8 cellular contexts compared by ENCODE assay signal in genomic region chr9:114153761-114154596, GRCh38. TPM values are rescaled to one million over a fixed set of nuclear protein-coding genes. Genes with fewer than 3 reads are reported as not detected.
DNase-seq lines count a peak whose midpoint lies in the region; ATAC-seq and TF ChIP-seq lines count a peak whose summit lies in the region.

No MANE protein-coding gene starts in this region.

- no peak for DNase-seq in activated CD8-positive, alpha-beta memory T cell treated with anti-CD3 and anti-CD28 coated beads, Interleukin-2, amount 10 ng/mL, durations not matched to agents 7 days and 5 days
- no peak for DNase-seq in activated CD8-positive, alpha-beta memory T cell treated with anti-CD3 and anti-CD28 coated beads for 24 hours
- DNase-seq in activated naive CD8-positive, alpha-beta T cell treated with anti-CD3 and anti-CD28 coated beads, Interleukin-2, amount 10 ng/mL, durations not matched to agents 7 days and 5 days: peak; percentile 34
- DNase-seq in islet precursor cell: peak; percentile 87
- no peak for DNase-seq in type B pancreatic cell (ENCODE audit: extremely low spot score, unreplicated experiment)
- DNase-seq in ureter (ENCODE audit: low spot score): no peak
- no peak for DNase-seq in omental fat pad (ENCODE audit: low spot score)

- no peaks in the 10 kb centered on the region for H3K9me3 Mint-ChIP-seq in activated CD8-positive, alpha-beta memory T cell treated with anti-CD3 and anti-CD28 coated beads, Interleukin-2, amount 10 ng/mL, durations not matched to agents 7 days and 5 days (ENCODE audit: low read depth)
- no peaks in the 10 kb centered on the region for H3K9me3 Mint-ChIP-seq in activated naive CD8-positive, alpha-beta T cell treated with anti-CD3 and anti-CD28 coated beads, Interleukin-2, amount 10 ng/mL, durations not matched to agents 7 days and 5 days
- no peaks in the 10 kb centered on the region for H3K9me3 Mint-ChIP-seq in type B pancreatic cell

- H3K4me1 Mint-ChIP-seq in activated CD8-positive, alpha-beta memory T cell treated with anti-CD3 and anti-CD28 coated beads, Interleukin-2, amount 10 ng/mL, durations not matched to agents 7 days and 5 days: peaks cover 8% of the 10 kb centered on the region
- H3K4me1 Mint-ChIP-seq in activated naive CD8-positive, alpha-beta T cell treated with anti-CD3 and anti-CD28 coated beads, Interleukin-2, amount 10 ng/mL, durations not matched to agents 7 days and 5 days: peaks cover 11% of the 10 kb centered on the region
- H3K4me1 Mint-ChIP-seq in type B pancreatic cell (ENCODE audit: unreplicated experiment): peaks cover 31% of the 10 kb centered on the region

- peaks cover 58% of the 10 kb centered on the region for H3K27me3 Mint-ChIP-seq in activated CD8-positive, alpha-beta memory T cell treated with anti-CD3 and anti-CD28 coated beads, Interleukin-2, amount 10 ng/mL, durations not matched to agents 7 days and 5 days
- peaks cover 50% of the 10 kb centered on the region for H3K27me3 Mint-ChIP-seq in activated naive CD8-positive, alpha-beta T cell treated with anti-CD3 and anti-CD28 coated beads, Interleukin-2, amount 10 ng/mL, durations not matched to agents 7 days and 5 days
- peaks cover 28% of the 10 kb centered on the region for H3K27me3 Mint-ChIP-seq in type B pancreatic cell

- no peak overlapping the region for H3K27ac Mint-ChIP-seq in activated CD8-positive, alpha-beta memory T cell treated with anti-CD3 and anti-CD28 coated beads, Interleukin-2, amount 10 ng/mL, durations not matched to agents 7 days and 5 days
- H3K27ac Mint-ChIP-seq in activated naive CD8-positive, alpha-beta T cell treated with anti-CD3 and anti-CD28 coated beads, Interleukin-2, amount 10 ng/mL, durations not matched to agents 7 days and 5 days: no peak overlapping the region
- peak overlapping the region; percentile 49 for H3K27ac Mint-ChIP-seq in type B pancreatic cell

- no peaks in the 10 kb centered on the region for H3K36me3 Mint-ChIP-seq in activated CD8-positive, alpha-beta memory T cell treated with anti-CD3 and anti-CD28 coated beads, Interleukin-2, amount 10 ng/mL, durations not matched to agents 7 days and 5 days
- no peaks in the 10 kb centered on the region for H3K36me3 Mint-ChIP-seq in activated naive CD8-positive, alpha-beta T cell treated with anti-CD3 and anti-CD28 coated beads, Interleukin-2, amount 10 ng/mL, durations not matched to agents 7 days and 5 days
- H3K36me3 Mint-ChIP-seq in type B pancreatic cell: no peaks in the 10 kb centered on the region

- CTCF ChIA-PET in activated CD8-positive, alpha-beta memory T cell treated with anti-CD3 and anti-CD28 coated beads, Interleukin-2, amount 10 ng/mL, durations not matched to agents 7 days and 5 days (lab: Charles Lee): interaction anchor here (3.2 to 7.2 kb wide), 2 partner anchors 71 to 138 kb away, joined by 19 to 46 read pairs; no protein-coding TSS in a partner anchor

- TF ChIP-seq CTCF in type B pancreatic cell (conservative IDR thresholded peaks at IDR 0.05): peak; percentile 53
- TF ChIP-seq CTCF in omental fat pad (IDR thresholded peaks at IDR 0.05): no peak

- POLR2A ChIA-PET in activated naive CD8-positive, alpha-beta T cell treated with anti-CD3 and anti-CD28 coated beads, Interleukin-2, amount 10 ng/mL, durations not matched to agents 7 days and 5 days (lab: Charles Lee): no interaction called here

- no peak for ATAC-seq in activated CD8-positive, alpha-beta memory T cell treated with anti-CD3 and anti-CD28 coated beads, Interleukin-2, amount 10 ng/mL, durations not matched to agents 7 days and 5 days
- no peak for ATAC-seq in activated naive CD8-positive, alpha-beta T cell treated with anti-CD3 and anti-CD28 coated beads, Interleukin-2, amount 10 ng/mL, durations not matched to agents 7 days and 5 days (ENCODE audit: low read depth)
- ATAC-seq in omental fat pad (ENCODE audit: low FRiP score) (no peak), GM18517 (IDR thresholded peaks at IDR 0.05; ENCODE audit: unreplicated experiment) (no peak)

- peak overlapping the region; percentile 2 for H3K4me3 Mint-ChIP-seq in activated CD8-positive, alpha-beta memory T cell treated with anti-CD3 and anti-CD28 coated beads, Interleukin-2, amount 10 ng/mL, durations not matched to agents 7 days and 5 days
- peak overlapping the region; percentile 61 for H3K4me3 Mint-ChIP-seq in activated naive CD8-positive, alpha-beta T cell treated with anti-CD3 and anti-CD28 coated beads, Interleukin-2, amount 10 ng/mL, durations not matched to agents 7 days and 5 days
- H3K4me3 Mint-ChIP-seq in type B pancreatic cell: peak overlapping the region; percentile 93

RNA-seq across cellular contexts. Expression of gene COL27A1, which starts 1.4 kb away (rescaled TPM):
- under 1 TPM; 0.15 to 0.30 TPM for total RNA-seq in activated CD8-positive, alpha-beta memory T cell treated with anti-CD3 and anti-CD28 coated beads, Interleukin-2, amount 10 ng/mL, durations not matched to agents 7 days and 5 days
- 1 to 10 TPM; 1.7 to 1.9 TPM for total RNA-seq in activated naive CD8-positive, alpha-beta T cell treated with anti-CD3 and anti-CD28 coated beads, Interleukin-2, amount 10 ng/mL, durations not matched to agents 7 days and 5 days
- total RNA-seq in type B pancreatic cell (ENCODE audit: low replicate concordance): 29.5 and 65.1 TPM in 2 replicates
- 59.2 TPM for total RNA-seq in ureter
- total RNA-seq in omental fat pad: 10 to 100 TPM in 3 of 4 donors, 1 to 10 TPM in 1; 4.9 to 78.9 (median 10.1) TPM

RNA-seq across cellular contexts. Expression of gene KIF12, which starts 54.9 kb away (rescaled TPM):
- total RNA-seq in activated CD8-positive, alpha-beta memory T cell treated with anti-CD3 and anti-CD28 coated beads, Interleukin-2, amount 10 ng/mL, durations not matched to agents 7 days and 5 days: not detected
- total RNA-seq in activated naive CD8-positive, alpha-beta T cell treated with anti-CD3 and anti-CD28 coated beads, Interleukin-2, amount 10 ng/mL, durations not matched to agents 7 days and 5 days: not detected
- 33.2 and 35.9 TPM in 2 replicates for total RNA-seq in type B pancreatic cell (ENCODE audit: low replicate concordance)
- 6.4 TPM for total RNA-seq in ureter
- under 1 TPM in 2 of 4 donors, not detected in 2; 0.12 to 0.19 TPM for total RNA-seq in omental fat pad

Comparison
In these comparisons a context has a peak if more than half of its experiments do, and no peak if none do; other contexts are left out.
1. DNase-seq: peak in activated naive CD8-positive, alpha-beta T cell treated with anti-CD3 and anti-CD28 coated beads, Interleukin-2, amount 10 ng/mL, durations not matched to agents 7 days and 5 days (single experiment) and islet precursor cell (single experiment); none in activated CD8-positive, alpha-beta memory T cell treated with anti-CD3 and anti-CD28 coated beads, Interleukin-2, amount 10 ng/mL, durations not matched to agents 7 days and 5 days (single experiment), activated CD8-positive, alpha-beta memory T cell treated with anti-CD3 and anti-CD28 coated beads for 24 hours (single experiment), type B pancreatic cell (single experiment), ureter (single experiment) and omental fat pad (single experiment).
2. H3K4me3 Mint-ChIP-seq: peak in every context shown above with its lines; median percentile 93 in type B pancreatic cell; 61 in activated naive CD8-positive, alpha-beta T cell treated with anti-CD3 and anti-CD28 coated beads, Interleukin-2, amount 10 ng/mL, durations not matched to agents 7 days and 5 days; 2 in activated CD8-positive, alpha-beta memory T cell treated with anti-CD3 and anti-CD28 coated beads, Interleukin-2, amount 10 ng/mL, durations not matched to agents 7 days and 5 days.